Comparison of ENCODE assay signal across 8 cellular contexts in genomic region chr1:50332941-50333594, GRCh38.
DNase-seq lines count a peak whose midpoint lies in the region; ATAC-seq, FAIRE-seq and TF ChIP-seq lines count a peak whose summit lies in the region.

No MANE protein-coding gene starts in this region.

- peak; percentile 77 for TF ChIP-seq CTCF in WTC11 (IDR thresholded peaks at IDR 0.05)
- TF ChIP-seq CTCF in right lobe of liver (IDR thresholded peaks at IDR 0.05) = peak; percentile 80 to 86 (median 86)

- TF ChIP-seq POLR2A in GM12891 (IDR thresholded peaks at IDR 0.05; ENCODE audit: low read depth, low read length) (no peak), right lobe of liver (IDR thresholded peaks at IDR 0.05) (no peak)

- no peaks in the 10 kb centered on the region for H3K27me3 ChIP-seq in right lobe of liver

- no peaks in the 10 kb centered on the region for H3K9me3 Mint-ChIP-seq in WTC11
- no peaks in the 10 kb centered on the region for H3K9me3 Mint-ChIP-seq in dendritic cell treated with granulocyte-macrophage colony-stimulating factor and Interleukin-4, amounts not matched to agents 40 ng/mL and 50 ng/mL, for 4 days

- no peaks in the 10 kb centered on the region for H3K36me3 ChIP-seq in right lobe of liver

- H3K4me3 Mint-ChIP-seq in WTC11 = peak overlapping the region; percentile 63
- H3K4me3 Mint-ChIP-seq in dendritic cell treated with granulocyte-macrophage colony-stimulating factor and Interleukin-4, amounts not matched to agents 40 ng/mL and 50 ng/mL, for 4 days = peak overlapping the region; percentile 57

- FAIRE-seq in GM12891 (lab: Jason Lieb, UNC) = peak; percentile 45

- ATAC-seq in WTC11 = peak; percentile 90
- peak; percentile 88 to 94 (median 90) for ATAC-seq in right lobe of liver

- H3K36me3 Mint-ChIP-seq in WTC11 = no peaks in the 10 kb centered on the region
- no peaks in the 10 kb centered on the region for H3K36me3 Mint-ChIP-seq in dendritic cell treated with granulocyte-macrophage colony-stimulating factor and Interleukin-4, amounts not matched to agents 40 ng/mL and 50 ng/mL, for 4 days (ENCODE audit: low read depth)

- H3K4me1 ChIP-seq in right lobe of liver = peaks cover 0 to 10% (median 2%) of the 10 kb centered on the region in 4 donors

- H3K27me3 Mint-ChIP-seq in WTC11 (ENCODE audit: low read depth) = peaks cover 55% of the 10 kb centered on the region
- H3K27me3 Mint-ChIP-seq in dendritic cell treated with granulocyte-macrophage colony-stimulating factor and Interleukin-4, amounts not matched to agents 40 ng/mL and 50 ng/mL, for 4 days = peaks cover 52% of the 10 kb centered on the region

- H3K4me1 Mint-ChIP-seq in WTC11 = peaks cover 12% of the 10 kb centered on the region
- peaks cover 6% of the 10 kb centered on the region for H3K4me1 Mint-ChIP-seq in dendritic cell treated with granulocyte-macrophage colony-stimulating factor and Interleukin-4, amounts not matched to agents 40 ng/mL and 50 ng/mL, for 4 days (ENCODE audit: low read depth)

- H3K4me3 ChIP-seq in right lobe of liver = peak overlapping the region; percentile 36 to 53 (median 39)

- POLR2A ChIA-PET in WTC11 (lab: Charles Lee) = no interaction called here

- 4% methylated on average over 4 of the region's 56 CpGs for WGBS in right lobe of liver (ENCODE audit: insufficient coverage, low coverage, low lambda C conversion rate, missing lambda C conversion rate)

- no peak overlapping the region for H3K27ac ChIP-seq in right lobe of liver

- no peak overlapping the region for H3K27ac Mint-ChIP-seq in WTC11
- no peak overlapping the region for H3K27ac Mint-ChIP-seq in dendritic cell treated with granulocyte-macrophage colony-stimulating factor and Interleukin-4, amounts not matched to agents 40 ng/mL and 50 ng/mL, for 4 days

- intact Hi-C loops in dendritic cell treated with granulocyte-macrophage colony-stimulating factor and Interleukin-4, amounts not matched to agents 40 ng/mL and 50 ng/mL, for 4 days (cut with micrococcal nuclease) = no loop called here
- intact Hi-C loops in right lobe of liver (cut with DNase I) = no loop called here

- CTCF ChIA-PET in WTC11 (lab: Charles Lee) = interaction anchor here (0.7 to 3.7 kb wide), 30 partner anchors 9 to 1391 kb away, joined by 3 to 31 read pairs (median 4); partner anchors contain the start of genes AGBL4 and ELAVL4

- DNase-seq in GM12891 (ENCODE audit: insufficient read length, low spot score) (peak; percentile 73), HCEC 1CT (peak; percentile 5), M059J (ENCODE audit: low read depth) (peak; percentile 12), WTC11 (ENCODE audit: low spot score) (peak; percentile 83), right lobe of liver (peak; percentile 59 to 71 (median 69)), NK-92 (lab: John Stamatoyannopoulos, UW; ENCODE audit: unreplicated experiment) (no peak)
- peak; percentile 38 for DNase-seq in stimulated activated CD4-positive, alpha-beta T cell treated with anti-CD3 and anti-CD28 coated beads, Interleukin-4, amount 100 ng/mL, for 24 hours

- no peaks in the 10 kb centered on the region for H3K9me3 ChIP-seq in right lobe of liver

TF ChIP-seq in GM12891, 5 proteins besides CTCF, POLR2A, EP300 and RAD21:
- TF ChIP-seq SPI1 (IDR thresholded peaks at IDR 0.05; ENCODE audit: low read depth, low read length) (no peak), PAX5 (IDR thresholded peaks at IDR 0.05; ENCODE audit: insufficient read depth, low read length, severe bottlenecking) (no peak), POU2F2 (IDR thresholded peaks at IDR 0.05; ENCODE audit: low read depth, low read length) (no peak), POLR2AphosphoS5 (IDR thresholded peaks at IDR 0.05; ENCODE audit: low read depth, low read length) (no peak), TAF1 (IDR thresholded peaks at IDR 0.05; ENCODE audit: low read depth, low read length) (no peak)

TF ChIP-seq in WTC11, 78 proteins besides CTCF, POLR2A, EP300 and RAD21 (continues in another document):
- 0 out of 2 replicates have a peak, but pooled peaks have one; percentile 34 for TF ChIP-seq FOXP4 (CRISPR knock-in tag; IDR thresholded peaks at IDR 0.05)
- no peak for TF ChIP-seq PRDM15 (CRISPR knock-in tag; IDR thresholded peaks at IDR 0.05)
- TF ChIP-seq CREM (CRISPR knock-in tag; IDR thresholded peaks at IDR 0.05) = 0 out of 2 replicates have a peak, but pooled peaks have one; percentile 42
- TF ChIP-seq ESRRA (CRISPR knock-in tag; IDR thresholded peaks at IDR 0.05; ENCODE audit: borderline replicate concordance) = peak; percentile 85
- 0 out of 2 replicates have a peak, but pooled peaks have one; percentile 24 for TF ChIP-seq ZNF317 (CRISPR knock-in tag; IDR thresholded peaks at IDR 0.05; ENCODE audit: borderline replicate concordance, low read depth)
- no peak for TF ChIP-seq IRF1 (CRISPR knock-in tag; IDR thresholded peaks at IDR 0.05)
- TF ChIP-seq HMGXB4 (CRISPR knock-in tag; IDR thresholded peaks at IDR 0.05) = peak; percentile 96
- peak; percentile 17; the same call in 1 of the 2 replicates for TF ChIP-seq ZNF232 (CRISPR knock-in tag; IDR thresholded peaks at IDR 0.05)
- no peak; the same call in 1 of the 2 replicates for TF ChIP-seq USF2 (CRISPR knock-in tag; IDR thresholded peaks at IDR 0.05)
- TF ChIP-seq NR3C1 (CRISPR knock-in tag; conservative IDR thresholded peaks at IDR 0.05; ENCODE audit: low read depth) = no peak; the same call in 1 of the 2 replicates
- 0 out of 2 replicates have a peak, but pooled peaks have one; percentile 31 for TF ChIP-seq ZBTB21 (CRISPR knock-in tag; IDR thresholded peaks at IDR 0.05; ENCODE audit: borderline replicate concordance)
